In genomic region chr2:28437142-28437835, GRCh38 we compare ENCODE assay signal across 2 cellular contexts.
TF ChIP-seq lines count a peak whose summit lies in the region.

No MANE protein-coding gene starts in this region.

TF ChIP-seq in A549, 52 proteins besides CTCF, POLR2A, EP300 and RAD21 (continued from another document):
- no peak for TF ChIP-seq ZC3H11A (IDR thresholded peaks at IDR 0.05)
- no peak for TF ChIP-seq ZNF302 (CRISPR knock-in tag; IDR thresholded peaks at IDR 0.05)
- no peak for TF ChIP-seq CHD4 (IDR thresholded peaks at IDR 0.05; ENCODE audit: borderline replicate concordance)
- no peak for TF ChIP-seq TP53 (CRISPR knock-in tag; IDR thresholded peaks at IDR 0.05)
- TF ChIP-seq SREBF2 (IDR thresholded peaks at IDR 0.05), result no peak
- TF ChIP-seq MYC (IDR thresholded peaks at IDR 0.05; ENCODE audit: borderline replicate concordance, low read length), result no peak
- no peak for TF ChIP-seq ESRRA (IDR thresholded peaks at IDR 0.05; ENCODE audit: borderline replicate concordance, low read length)
TF ChIP-seq in A549: peak in this region for 0.

TF ChIP-seq in IMR-90, 13 proteins besides CTCF, POLR2A, EP300 and RAD21:
- TF ChIP-seq CEBPB (IDR thresholded peaks at IDR 0.05; ENCODE audit: low read depth, low read length), result peak; percentile 15; the same call in 1 of the 2 replicates
- no peak for TF ChIP-seq FOS (IDR thresholded peaks at IDR 0.05; ENCODE audit: low read depth, low read length)
